ENCODE assay signal across 13 cellular contexts in the genomic region with DNA sequence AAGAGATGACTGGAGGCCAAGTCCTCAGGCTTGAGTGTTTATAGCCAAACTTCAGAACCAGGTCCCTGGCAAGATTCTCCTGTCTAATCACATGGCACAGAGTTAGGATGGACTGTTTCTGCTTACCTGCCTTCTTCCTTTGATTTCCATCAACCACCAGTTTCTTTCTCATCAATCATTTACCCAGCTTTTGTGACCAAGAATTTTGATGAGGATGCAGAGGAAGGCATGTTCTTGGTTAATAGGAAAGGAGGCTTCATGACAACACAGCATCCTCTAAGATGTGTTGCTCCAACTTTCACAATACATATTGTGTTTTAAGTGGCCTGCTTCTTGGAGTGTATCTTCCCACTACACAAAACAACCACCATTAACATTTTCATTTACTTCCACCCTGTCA.
"Had no signal": no experiment of that assay in that cellular context is flagged by ENCODE, and none has a peak within 500 bp of the region (broad histone marks: within the 10 kb centered on the region; RNA-seq: fewer than 3 reads in every experiment).

No MANE protein-coding gene starts in this region.

- H3K27ac Mint-ChIP-seq: activated naive CD4-positive, alpha-beta T cell treated with anti-CD3 and anti-CD28 coated beads, Interleukin-2, amount 10 ng/mL, durations not matched to agents 7 days and 5 days; activated T-helper 2 cell treated with anti-CD3 and anti-CD28 coated beads, Interferon-gamma antibody, Interleukin-2, Interleukin-4, amounts not matched to agents 10 μg/mL and 5 μg/mL and 100 μg/mL, durations not matched to agents 14 hours and 24 hours and 36 hours; WTC11 had no signal

- H3K27me3 Mint-ChIP-seq: activated naive CD4-positive, alpha-beta T cell treated with anti-CD3 and anti-CD28 coated beads, Interleukin-2, amount 10 ng/mL, durations not matched to agents 7 days and 5 days had no signal

- ATAC-seq: gastroesophageal sphincter, left ventricle myocardium superior, WTC11 had no signal

- H3K4me3 Mint-ChIP-seq: activated naive CD4-positive, alpha-beta T cell treated with anti-CD3 and anti-CD28 coated beads, Interleukin-2, amount 10 ng/mL, durations not matched to agents 7 days and 5 days; WTC11 had no signal

- H3K4me1 Mint-ChIP-seq: WTC11 had no signal

- DNase-seq: activated CD4-positive, alpha-beta T cell treated with anti-CD3 and anti-CD28 coated beads for 48 hours; activated naive CD4-positive, alpha-beta T cell treated with anti-CD3 and anti-CD28 coated beads, Interleukin-2, amount 10 ng/mL, durations not matched to agents 7 days and 5 days; amniotic stem cell; erythroblast; hippocampal formation; left ventricle myocardium superior; ovary; sigmoid colon; stimulated activated CD4-positive, alpha-beta T cell treated with anti-CD3 and anti-CD28 coated beads, Interleukin-1b, Interleukin-23, amount 100 ng/mL, for 48 hours; T-helper 2 cell had no signal
